8 cellular contexts compared by ENCODE assay signal in genomic region chr12:111686574-111687105, GRCh38. TPM values are rescaled to one million over a fixed set of nuclear protein-coding genes. Genes with fewer than 3 reads are reported as not detected.
DNase-seq lines count a peak whose midpoint lies in the region; TF ChIP-seq lines count a peak whose summit lies in the region.

No MANE protein-coding gene starts in this region.

- H3K4me3 ChIP-seq in astrocyte of the spinal cord (ENCODE audit: low read depth, low read length), result peak overlapping the region; percentile 93
- peak overlapping the region; percentile 91 for H3K4me3 ChIP-seq in lower leg skin (ENCODE audit: low read depth, poor library complexity, severe bottlenecking)

- H3K4me3 Mint-ChIP-seq in activated naive CD4-positive, alpha-beta T cell treated with anti-CD3 and anti-CD28 coated beads for 36 hours, result peak overlapping the region; percentile 91
- peak overlapping the region; percentile 99 for H3K4me3 Mint-ChIP-seq in type B pancreatic cell

- TF ChIP-seq CTCF in astrocyte of the spinal cord (IDR thresholded peaks at IDR 0.05; ENCODE audit: low read depth, low read length) (no peak), lower leg skin (IDR thresholded peaks at IDR 0.05) (no peak), type B pancreatic cell (conservative IDR thresholded peaks at IDR 0.05) (no peak)

- H3K36me3 Mint-ChIP-seq in activated naive CD4-positive, alpha-beta T cell treated with anti-CD3 and anti-CD28 coated beads for 36 hours (ENCODE audit: low read depth), result peaks cover 16% of the 10 kb centered on the region
- peaks cover 9% of the 10 kb centered on the region for H3K36me3 Mint-ChIP-seq in type B pancreatic cell

- no peaks in the 10 kb centered on the region for H3K27me3 Mint-ChIP-seq in activated naive CD4-positive, alpha-beta T cell treated with anti-CD3 and anti-CD28 coated beads for 36 hours (ENCODE audit: low read depth)
- no peaks in the 10 kb centered on the region for H3K27me3 Mint-ChIP-seq in type B pancreatic cell

- in situ Hi-C loops in astrocyte of the spinal cord (cut with HindIII; ENCODE audit: low sequenced_read_pairs), result no loop called here

- CTCF ChIA-PET in activated naive CD4-positive, alpha-beta T cell treated with anti-CD3 and anti-CD28 coated beads for 36 hours (lab: Charles Lee), result interaction anchor here (0.8 to 2.0 kb wide), 2 partner anchors 100 to 158 kb away, joined by 4 read pairs; no protein-coding TSS in a partner anchor

- peaks cover 33% of the 10 kb centered on the region for H3K4me1 Mint-ChIP-seq in activated naive CD4-positive, alpha-beta T cell treated with anti-CD3 and anti-CD28 coated beads for 36 hours (ENCODE audit: low read depth)
- peaks cover 18% of the 10 kb centered on the region for H3K4me1 Mint-ChIP-seq in type B pancreatic cell (ENCODE audit: unreplicated experiment)

- peak overlapping the region; percentile 86 for H3K27ac Mint-ChIP-seq in activated naive CD4-positive, alpha-beta T cell treated with anti-CD3 and anti-CD28 coated beads for 36 hours
- H3K27ac Mint-ChIP-seq in type B pancreatic cell, result peak overlapping the region; percentile 96

- TF ChIP-seq POLR2A in lower leg skin (IDR thresholded peaks at IDR 0.05), result no peak

- no peaks in the 10 kb centered on the region for H3K9me3 Mint-ChIP-seq in activated naive CD4-positive, alpha-beta T cell treated with anti-CD3 and anti-CD28 coated beads for 36 hours
- H3K9me3 Mint-ChIP-seq in type B pancreatic cell, result no peaks in the 10 kb centered on the region

- WGBS in lower leg skin, 2 donors, result 11 to 26% methylated on average over 15 of the region's 15 CpGs

- intact Hi-C loops in activated naive CD4-positive, alpha-beta T cell treated with anti-CD3 and anti-CD28 coated beads for 36 hours (cut with micrococcal nuclease), result loop anchor here (1.0 to 10.0 kb wide), 5 partner anchors 155 to 328 kb away; partner anchors contain the start of genes ERP29, SH2B3 and TMEM116
- intact Hi-C loops in lower leg skin (cut with DNase I; ENCODE audit: low total_unique reads), result no loop called here

- no peak for DNase-seq in activated naive CD4-positive, alpha-beta T cell treated with anti-CD3 and anti-CD28 coated beads for 36 hours
- DNase-seq in activated naive CD4-positive, alpha-beta T cell treated with Interleukin-2 at 50 U/mL for 16 hours, result no peak
- DNase-seq in astrocyte of the spinal cord (ENCODE audit: low read depth, low spot score), result no peak
- DNase-seq in lower leg skin (ENCODE audit: low spot score in 2 of 2), result no peak
- DNase-seq in type B pancreatic cell (ENCODE audit: extremely low spot score, unreplicated experiment), result no peak
- no peak for DNase-seq in nucleus accumbens (lab: John Stamatoyannopoulos, UW)
- no peak for DNase-seq in SIG-M5 treated with dmso at 0.1 percent for 504 hours (lab: John Stamatoyannopoulos, UW; ENCODE audit: unreplicated experiment)
- DNase-seq in HuH-7.5 (ENCODE audit: low spot score), result no peak

RNA-seq across cellular contexts. Expression of gene ACAD10, which starts 0.8 kb away (rescaled TPM):
- 10 to 100 TPM; 19.0 to 21.7 TPM for total RNA-seq in activated naive CD4-positive, alpha-beta T cell treated with anti-CD3 and anti-CD28 coated beads for 36 hours
- total RNA-seq in lower leg skin, result 10 to 100 TPM; 23.1 to 40.5 (median 24.3) TPM
- 46.6 and 49.9 TPM in 2 replicates for total RNA-seq in type B pancreatic cell (ENCODE audit: low replicate concordance)

RNA-seq across cellular contexts. Expression of gene BRAP, which starts 0.9 kb away (rescaled TPM):
- 10 to 100 TPM; 14.7 to 16.9 TPM for total RNA-seq in activated naive CD4-positive, alpha-beta T cell treated with anti-CD3 and anti-CD28 coated beads for 36 hours
- total RNA-seq in lower leg skin, result 10 to 100 TPM; 18.0 to 25.2 (median 22.0) TPM
- total RNA-seq in type B pancreatic cell (ENCODE audit: low replicate concordance), result 20.9 and 23.9 TPM in 2 replicates
